8 cellular contexts compared by ENCODE assay signal in genomic region chr14:81400202-81400678, GRCh38. TPM values are rescaled to one million over a fixed set of nuclear protein-coding genes. Genes with fewer than 3 reads are reported as not detected.
A peak's percentile ranks its signal among the peaks of the same experiment; 100 is the strongest.
DNase-seq lines count a peak whose midpoint lies in the region; ATAC-seq, FAIRE-seq and TF ChIP-seq lines count a peak whose summit lies in the region.

A gene with protein sequence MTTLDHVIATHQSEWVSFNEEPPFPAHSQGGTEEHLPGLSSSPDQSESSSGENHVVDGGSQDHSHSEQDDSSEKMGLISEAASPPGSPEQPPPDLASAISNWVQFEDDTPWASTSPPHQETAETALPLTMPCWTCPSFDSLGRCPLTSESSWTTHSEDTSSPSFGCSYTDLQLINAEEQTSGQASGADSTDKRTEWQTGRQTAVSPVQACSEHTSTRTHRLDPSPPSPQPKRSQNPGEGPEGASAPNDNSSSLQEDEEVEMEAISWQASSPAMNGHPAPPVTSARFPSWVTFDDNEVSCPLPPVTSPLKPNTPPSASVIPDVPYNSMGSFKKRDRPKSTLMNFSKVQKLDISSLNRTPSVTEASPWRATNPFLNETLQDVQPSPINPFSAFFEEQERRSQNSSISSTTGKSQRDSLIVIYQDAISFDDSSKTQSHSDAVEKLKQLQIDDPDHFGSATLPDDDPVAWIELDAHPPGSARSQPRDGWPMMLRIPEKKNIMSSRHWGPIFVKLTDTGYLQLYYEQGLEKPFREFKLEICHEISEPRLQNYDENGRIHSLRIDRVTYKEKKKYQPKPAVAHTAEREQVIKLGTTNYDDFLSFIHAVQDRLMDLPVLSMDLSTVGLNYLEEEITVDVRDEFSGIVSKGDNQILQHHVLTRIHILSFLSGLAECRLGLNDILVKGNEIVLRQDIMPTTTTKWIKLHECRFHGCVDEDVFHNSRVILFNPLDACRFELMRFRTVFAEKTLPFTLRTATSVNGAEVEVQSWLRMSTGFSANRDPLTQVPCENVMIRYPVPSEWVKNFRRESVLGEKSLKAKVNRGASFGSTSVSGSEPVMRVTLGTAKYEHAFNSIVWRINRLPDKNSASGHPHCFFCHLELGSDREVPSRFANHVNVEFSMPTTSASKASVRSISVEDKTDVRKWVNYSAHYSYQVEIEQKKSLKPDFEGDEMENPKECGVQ (minus strand): TSS chr14:81400324. CDS start chr14:81398382, 1,942 bp downstream.

- no peak within 1 kb of the TSS for H3K9ac ChIP-seq in trophoblast cell (ENCODE audit: low read length)

- H3K9me3 ChIP-seq in A673 (ENCODE audit: low read depth, low read length, poor library complexity, severe bottlenecking) (no peaks in the 10 kb centered on the region), HAP-1 (no peaks in the 10 kb centered on the region), trophoblast cell (ENCODE audit: insufficient read depth, low read depth, low read length) (no peaks in the 10 kb centered on the region)

- DNase-seq in A673 (ENCODE audit: low spot score) (peak; percentile 77), HAP-1 (ENCODE audit: low spot score in 2 of 2) (peak; percentile 60 to 71), RCC 7860 (ENCODE audit: low spot score) (peak; percentile 83), erythroblast (lab: John Stamatoyannopoulos, UW) (peak; percentile 77 to 78), trophoblast cell (peak; percentile 90 to 95)

- POLR2A ChIA-PET in A673 (lab: Charles Lee; ENCODE audit: low non-redundant PET) = no interaction called here

- peak within 1 kb of the TSS; percentile 68 for H3K18ac ChIP-seq in trophoblast cell (ENCODE audit: low read length)

- H3K27ac ChIP-seq in A673 (ENCODE audit: low read depth, low read length, poor library complexity, severe bottlenecking) = peak within 1 kb of the TSS; percentile 32
- H3K27ac ChIP-seq in trophoblast cell (ENCODE audit: low read depth, low read length) = peak within 1 kb of the TSS; percentile 88

- H3K27me3 ChIP-seq in A673 (replicated peaks; ENCODE audit: insufficient read depth, low read depth, low read length, poor library complexity) = no peaks in the 10 kb centered on the region
- H3K27me3 ChIP-seq in HAP-1 (ENCODE audit: low read depth) = no peaks in the 10 kb centered on the region
- no peaks in the 10 kb centered on the region for H3K27me3 ChIP-seq in trophoblast cell (ENCODE audit: insufficient read depth, low read length)

- H2AK5ac ChIP-seq in trophoblast cell (ENCODE audit: low read length) = no peak within 1 kb of the TSS

- H4K8ac ChIP-seq in trophoblast cell (ENCODE audit: low read depth, low read length) = peak within 1 kb of the TSS; percentile 55

- peaks cover 12% of the 10 kb centered on the region for H3K79me1 ChIP-seq in trophoblast cell (ENCODE audit: low read length)

- TF ChIP-seq POLR2A in erythroblast (IDR thresholded peaks at IDR 0.05; ENCODE audit: low read length) = peak; percentile 16

- WGBS in trophoblast cell (ENCODE audit: extremely low coverage, insufficient coverage, insufficient read length) = 100% methylated on average over 1 of the region's 5 CpGs

- H3K14ac ChIP-seq in trophoblast cell (ENCODE audit: low read length) = peak within 1 kb of the TSS; percentile 65

- H2BK120ac ChIP-seq in trophoblast cell (ENCODE audit: insufficient read depth, low read length, poor library complexity) = peak within 1 kb of the TSS; percentile 63

- FAIRE-seq in RCC 7860 (lab: Jason Lieb, UNC) = peak; percentile 87

- peak within 1 kb of the TSS; percentile 91 for H2BK5ac ChIP-seq in trophoblast cell (ENCODE audit: low read depth, low read length, poor library complexity)

- no peak within 1 kb of the TSS for H3K23ac ChIP-seq in trophoblast cell (ENCODE audit: low read length)

- H3K4me3 ChIP-seq in A673 (ENCODE audit: low read depth, low read length, poor library complexity, severe bottlenecking) (no peak within 1 kb of the TSS), HAP-1 (no peak within 1 kb of the TSS), trophoblast cell (ENCODE audit: low read depth, low read length) (no peak within 1 kb of the TSS)

- intact Hi-C loops in A673 (cut with micrococcal nuclease; ENCODE audit: unreplicated experiment) = no loop called here

- H3K36me3 ChIP-seq in A673 (ENCODE audit: insufficient read depth, low read length, poor library complexity, severe bottlenecking) = no peaks in the 10 kb centered on the region
- peaks cover 13% of the 10 kb centered on the region for H3K36me3 ChIP-seq in HAP-1 (replicated peaks)
- peaks cover 3% of the 10 kb centered on the region in 2 experiments for H3K36me3 ChIP-seq in trophoblast cell (ENCODE audit: control insufficient read depth in 1 of 2, insufficient read depth in 2 of 2, low read length in 2 of 2)

- ATAC-seq in GM18861 (IDR thresholded peaks at IDR 0.05; ENCODE audit: unreplicated experiment) (no peak), HG03280 (IDR thresholded peaks at IDR 0.05; ENCODE audit: unreplicated experiment) (no peak), HG02763 (IDR thresholded peaks at IDR 0.05; ENCODE audit: unreplicated experiment) (no peak)

- H3K4me1 ChIP-seq in A673 (ENCODE audit: insufficient read depth, low read length, poor library complexity, severe bottlenecking) (peaks cover 15% of the 10 kb centered on the region), HAP-1 (peaks cover 34% of the 10 kb centered on the region), trophoblast cell (ENCODE audit: control insufficient read depth in 1 of 2, insufficient read depth in 2 of 2, low read length in 2 of 2) (peaks cover 17 to 24% of the 10 kb centered on the region in 2 experiments)

- H3K4me2 ChIP-seq in trophoblast cell (ENCODE audit: low read length) = peak within 1 kb of the TSS; percentile 5

- no TSS peak for BruUV-seq in A673 (replicated peaks; lab: Mats Ljungman, UMichigan)

- H2BK12ac ChIP-seq in trophoblast cell (ENCODE audit: low read length) = peak within 1 kb of the TSS; percentile 76

- peak within 1 kb of the TSS; percentile 51 for H3K4ac ChIP-seq in trophoblast cell (ENCODE audit: low read depth, low read length)

- no peak within 1 kb of the TSS for H2AFZ ChIP-seq in trophoblast cell (ENCODE audit: insufficient read depth, low read length, poor library complexity)

- H4K12ac ChIP-seq in trophoblast cell (ENCODE audit: low read depth, low read length) = no peak within 1 kb of the TSS

- in situ Hi-C loops in HAP-1 (cut with MboI; ENCODE audit: low sequenced_read_pairs) = no loop called here

- peak within 1 kb of the TSS; percentile 88 for H4K91ac ChIP-seq in trophoblast cell (ENCODE audit: low read depth, low read length)

- H3K79me2 ChIP-seq in trophoblast cell (ENCODE audit: control insufficient read depth, insufficient read depth, low read length, poor library complexity) = peaks cover 2% of the 10 kb centered on the region

- TF ChIP-seq CTCF in A673 (conservative IDR thresholded peaks at IDR 0.05; ENCODE audit: low read depth, low read length) = no peak

- CTCF ChIA-PET in A673 (lab: Charles Lee) = no interaction called here

RNA-seq across cellular contexts. Expression of the gene that starts here (rescaled TPM):
- total RNA-seq in A673 (2021) = 8.6 and 13.4 TPM in 2 replicates
- polyA plus RNA-seq in trophoblast cell (2013) = 20.0 and 21.6 TPM in 2 replicates
